ENCODE assay signal across 1 cellular context in genomic region chr10:116170815-116171250, GRCh38.
A peak's percentile ranks its signal among the peaks of the same experiment; 100 is the strongest.
TF ChIP-seq lines count a peak whose summit lies in the region.

No MANE protein-coding gene starts in this region.

TF ChIP-seq in HEK293, 187 proteins besides CTCF, POLR2A, EP300 and RAD21 (continued from another document):
- TF ChIP-seq, protein P1, sequence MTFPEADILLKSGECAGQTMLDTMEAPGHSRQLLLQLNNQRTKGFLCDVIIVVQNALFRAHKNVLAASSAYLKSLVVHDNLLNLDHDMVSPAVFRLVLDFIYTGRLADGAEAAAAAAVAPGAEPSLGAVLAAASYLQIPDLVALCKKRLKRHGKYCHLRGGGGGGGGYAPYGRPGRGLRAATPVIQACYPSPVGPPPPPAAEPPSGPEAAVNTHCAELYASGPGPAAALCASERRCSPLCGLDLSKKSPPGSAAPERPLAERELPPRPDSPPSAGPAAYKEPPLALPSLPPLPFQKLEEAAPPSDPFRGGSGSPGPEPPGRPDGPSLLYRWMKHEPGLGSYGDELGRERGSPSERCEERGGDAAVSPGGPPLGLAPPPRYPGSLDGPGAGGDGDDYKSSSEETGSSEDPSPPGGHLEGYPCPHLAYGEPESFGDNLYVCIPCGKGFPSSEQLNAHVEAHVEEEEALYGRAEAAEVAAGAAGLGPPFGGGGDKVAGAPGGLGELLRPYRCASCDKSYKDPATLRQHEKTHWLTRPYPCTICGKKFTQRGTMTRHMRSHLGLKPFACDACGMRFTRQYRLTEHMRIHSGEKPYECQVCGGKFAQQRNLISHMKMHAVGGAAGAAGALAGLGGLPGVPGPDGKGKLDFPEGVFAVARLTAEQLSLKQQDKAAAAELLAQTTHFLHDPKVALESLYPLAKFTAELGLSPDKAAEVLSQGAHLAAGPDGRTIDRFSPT (tag by site-specific recombination; IDR thresholded peaks at IDR 0.05): 0 out of 2 replicates have a peak, but pooled peaks have one; percentile 21
- no peak for TF ChIP-seq ZFP41 (tag by site-specific recombination; IDR thresholded peaks at IDR 0.05; ENCODE audit: borderline replicate concordance)
- TF ChIP-seq ZNF660 (tag by site-specific recombination; IDR thresholded peaks at IDR 0.05): no peak
- peak; percentile 19 for TF ChIP-seq ZNF510 (tag by site-specific recombination; IDR thresholded peaks at IDR 0.05; ENCODE audit: insufficient replicate concordance)
- TF ChIP-seq, protein P2, sequence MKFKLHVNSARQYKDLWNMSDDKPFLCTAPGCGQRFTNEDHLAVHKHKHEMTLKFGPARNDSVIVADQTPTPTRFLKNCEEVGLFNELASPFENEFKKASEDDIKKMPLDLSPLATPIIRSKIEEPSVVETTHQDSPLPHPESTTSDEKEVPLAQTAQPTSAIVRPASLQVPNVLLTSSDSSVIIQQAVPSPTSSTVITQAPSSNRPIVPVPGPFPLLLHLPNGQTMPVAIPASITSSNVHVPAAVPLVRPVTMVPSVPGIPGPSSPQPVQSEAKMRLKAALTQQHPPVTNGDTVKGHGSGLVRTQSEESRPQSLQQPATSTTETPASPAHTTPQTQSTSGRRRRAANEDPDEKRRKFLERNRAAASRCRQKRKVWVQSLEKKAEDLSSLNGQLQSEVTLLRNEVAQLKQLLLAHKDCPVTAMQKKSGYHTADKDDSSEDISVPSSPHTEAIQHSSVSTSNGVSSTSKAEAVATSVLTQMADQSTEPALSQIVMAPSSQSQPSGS (tag by site-specific recombination; IDR thresholded peaks at IDR 0.05; ENCODE audit: low read depth): no peak
- TF ChIP-seq PRDM6 (tag by site-specific recombination; IDR thresholded peaks at IDR 0.05): peak; percentile 84
- TF ChIP-seq ZNF843 (tag by site-specific recombination; IDR thresholded peaks at IDR 0.05): peak; percentile 63; the same call in 1 of the 2 replicates
- TF ChIP-seq ZNF280D (tag by site-specific recombination; IDR thresholded peaks at IDR 0.05): no peak
- TF ChIP-seq, protein P3, sequence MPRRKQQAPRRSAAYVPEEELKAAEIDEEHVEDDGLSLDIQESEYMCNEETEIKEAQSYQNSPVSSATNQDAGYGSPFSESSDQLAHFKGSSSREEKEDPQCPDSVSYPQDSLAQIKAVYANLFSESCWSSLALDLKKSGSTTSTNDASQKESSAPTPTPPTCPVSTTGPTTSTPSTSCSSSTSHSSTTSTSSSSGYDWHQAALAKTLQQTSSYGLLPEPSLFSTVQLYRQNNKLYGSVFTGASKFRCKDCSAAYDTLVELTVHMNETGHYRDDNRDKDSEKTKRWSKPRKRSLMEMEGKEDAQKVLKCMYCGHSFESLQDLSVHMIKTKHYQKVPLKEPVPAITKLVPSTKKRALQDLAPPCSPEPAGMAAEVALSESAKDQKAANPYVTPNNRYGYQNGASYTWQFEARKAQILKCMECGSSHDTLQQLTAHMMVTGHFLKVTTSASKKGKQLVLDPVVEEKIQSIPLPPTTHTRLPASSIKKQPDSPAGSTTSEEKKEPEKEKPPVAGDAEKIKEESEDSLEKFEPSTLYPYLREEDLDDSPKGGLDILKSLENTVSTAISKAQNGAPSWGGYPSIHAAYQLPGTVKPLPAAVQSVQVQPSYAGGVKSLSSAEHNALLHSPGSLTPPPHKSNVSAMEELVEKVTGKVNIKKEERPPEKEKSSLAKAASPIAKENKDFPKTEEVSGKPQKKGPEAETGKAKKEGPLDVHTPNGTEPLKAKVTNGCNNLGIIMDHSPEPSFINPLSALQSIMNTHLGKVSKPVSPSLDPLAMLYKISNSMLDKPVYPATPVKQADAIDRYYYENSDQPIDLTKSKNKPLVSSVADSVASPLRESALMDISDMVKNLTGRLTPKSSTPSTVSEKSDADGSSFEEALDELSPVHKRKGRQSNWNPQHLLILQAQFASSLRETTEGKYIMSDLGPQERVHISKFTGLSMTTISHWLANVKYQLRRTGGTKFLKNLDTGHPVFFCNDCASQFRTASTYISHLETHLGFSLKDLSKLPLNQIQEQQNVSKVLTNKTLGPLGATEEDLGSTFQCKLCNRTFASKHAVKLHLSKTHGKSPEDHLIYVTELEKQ (tag by site-specific recombination; IDR thresholded peaks at IDR 0.05; ENCODE audit: borderline replicate concordance): peak; percentile 69; the same call in 1 of the 2 replicates
- no peak for TF ChIP-seq ZNF148 (tag by site-specific recombination; IDR thresholded peaks at IDR 0.05; ENCODE audit: borderline replicate concordance)
- TF ChIP-seq ZNF561 (tag by site-specific recombination; IDR thresholded peaks at IDR 0.05; ENCODE audit: borderline replicate concordance): no peak
- no peak for TF ChIP-seq MZF1 (tag by site-specific recombination; IDR thresholded peaks at IDR 0.05; ENCODE audit: borderline replicate concordance)
- no peak for TF ChIP-seq PRDM1 (tag by site-specific recombination; IDR thresholded peaks at IDR 0.05)
- no peak for TF ChIP-seq ZNF19 (tag by site-specific recombination; IDR thresholded peaks at IDR 0.05; ENCODE audit: low read depth)
- TF ChIP-seq SP7 (tag by site-specific recombination; IDR thresholded peaks at IDR 0.05): 0 out of 2 replicates have a peak, but pooled peaks have one; percentile 32
- TF ChIP-seq SP3 (tag by site-specific recombination; IDR thresholded peaks at IDR 0.05): no peak
- peak; percentile 76 for TF ChIP-seq OSR2 (tag by site-specific recombination; IDR thresholded peaks at IDR 0.05)
- peak; percentile 62; the same call in 1 of the 2 replicates for TF ChIP-seq IKZF3 (tag by site-specific recombination; IDR thresholded peaks at IDR 0.05)
- TF ChIP-seq MYNN (tag by site-specific recombination; IDR thresholded peaks at IDR 0.05; ENCODE audit: borderline replicate concordance): no peak
- no peak for TF ChIP-seq ZBTB49 (tag by site-specific recombination; IDR thresholded peaks at IDR 0.05; ENCODE audit: low read depth)
- no peak for TF ChIP-seq GLIS1 (tag by site-specific recombination; IDR thresholded peaks at IDR 0.05)
- TF ChIP-seq, protein P4, sequence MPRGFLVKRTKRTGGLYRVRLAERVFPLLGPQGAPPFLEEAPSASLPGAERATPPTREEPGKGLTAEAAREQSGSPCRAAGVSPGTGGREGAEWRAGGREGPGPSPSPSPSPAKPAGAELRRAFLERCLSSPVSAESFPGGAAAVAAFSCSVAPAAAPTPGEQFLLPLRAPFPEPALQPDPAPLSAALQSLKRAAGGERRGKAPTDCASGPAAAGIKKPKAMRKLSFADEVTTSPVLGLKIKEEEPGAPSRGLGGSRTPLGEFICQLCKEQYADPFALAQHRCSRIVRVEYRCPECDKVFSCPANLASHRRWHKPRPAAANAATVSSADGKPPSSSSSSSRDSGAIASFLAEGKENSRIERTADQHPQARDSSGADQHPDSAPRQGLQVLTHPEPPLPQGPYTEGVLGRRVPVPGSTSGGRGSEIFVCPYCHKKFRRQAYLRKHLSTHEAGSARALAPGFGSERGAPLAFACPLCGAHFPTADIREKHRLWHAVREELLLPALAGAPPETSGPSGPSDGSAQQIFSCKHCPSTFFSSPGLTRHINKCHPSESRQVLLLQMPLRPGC (tag by site-specific recombination; IDR thresholded peaks at IDR 0.05): peak; percentile 61; the same call in 1 of the 2 replicates
- 0 out of 2 replicates have a peak, but pooled peaks have one; percentile 37 for TF ChIP-seq KLF10 (tag by site-specific recombination; IDR thresholded peaks at IDR 0.05)
- no peak for TF ChIP-seq SCRT1 (tag by site-specific recombination; IDR thresholded peaks at IDR 0.05; ENCODE audit: borderline replicate concordance)
- TF ChIP-seq ZNF549 (tag by site-specific recombination; IDR thresholded peaks at IDR 0.05): peak; percentile 17; the same call in 1 of the 2 replicates
- peak; percentile 49; the same call in 1 of the 2 replicates for TF ChIP-seq ZNF629 (tag by site-specific recombination; IDR thresholded peaks at IDR 0.05)
- TF ChIP-seq, protein P5, sequence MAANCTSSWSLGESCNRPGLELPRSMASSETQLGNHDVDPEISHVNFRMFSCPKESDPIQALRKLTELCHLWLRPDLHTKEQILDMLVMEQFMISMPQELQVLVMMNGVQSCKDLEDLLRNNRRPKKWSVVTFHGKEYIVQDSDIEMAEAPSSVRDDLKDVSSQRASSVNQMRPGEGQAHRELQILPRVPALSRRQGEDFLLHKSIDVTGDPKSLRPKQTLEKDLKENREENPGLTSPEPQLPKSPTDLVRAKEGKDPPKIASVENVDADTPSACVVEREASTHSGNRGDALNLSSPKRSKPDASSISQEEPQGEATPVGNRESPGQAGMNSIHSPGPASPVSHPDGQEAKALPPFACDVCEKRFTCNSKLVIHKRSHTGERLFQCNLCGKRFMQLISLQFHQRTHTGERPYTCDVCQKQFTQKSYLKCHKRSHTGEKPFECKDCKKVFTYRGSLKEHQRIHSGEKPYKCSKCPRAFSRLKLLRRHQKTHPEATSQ (tag by site-specific recombination; IDR thresholded peaks at IDR 0.05): no peak
- no peak for TF ChIP-seq ZSCAN23 (tag by site-specific recombination; IDR thresholded peaks at IDR 0.05)
- peak; percentile 60; the same call in 1 of the 2 replicates for TF ChIP-seq ZEB2 (tag by site-specific recombination; IDR thresholded peaks at IDR 0.05)
